1 cellular context compared by ENCODE assay signal in the genomic region with DNA sequence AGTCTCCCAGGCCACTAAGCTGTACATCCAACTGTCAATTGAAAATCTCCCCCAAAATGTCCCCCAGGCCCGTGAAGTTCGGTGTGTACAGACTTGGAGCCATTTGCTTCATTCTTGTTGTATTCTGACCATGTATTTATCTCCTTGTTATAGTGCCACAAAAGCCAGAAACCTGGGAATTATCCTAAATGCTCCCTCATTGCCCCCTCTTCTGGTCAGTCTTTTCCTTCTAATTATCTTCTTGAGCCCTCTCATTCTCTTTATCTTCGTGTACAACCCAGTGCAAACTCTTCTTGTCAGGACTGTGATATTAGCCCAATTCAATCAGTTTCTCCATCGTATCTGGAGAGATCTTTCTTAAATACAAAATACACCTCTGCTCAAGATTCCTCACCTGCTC.
TF ChIP-seq lines count a peak whose summit lies in the region.

No MANE protein-coding gene starts in this region.

TF ChIP-seq in HepG2, 621 proteins besides CTCF, POLR2A, EP300 and RAD21 (continued from another document):
- no peak for TF ChIP-seq XRCC5 (optimal IDR thresholded peaks at IDR 0.05; ENCODE audit: low read length)
- TF ChIP-seq NR2C2 (CRISPR knock-in tag; IDR thresholded peaks at IDR 0.05; ENCODE audit: borderline replicate concordance), result no peak
- TF ChIP-seq BHLHE40 (IDR thresholded peaks at IDR 0.05; ENCODE audit: low read length), result no peak
- TF ChIP-seq, protein P1, sequence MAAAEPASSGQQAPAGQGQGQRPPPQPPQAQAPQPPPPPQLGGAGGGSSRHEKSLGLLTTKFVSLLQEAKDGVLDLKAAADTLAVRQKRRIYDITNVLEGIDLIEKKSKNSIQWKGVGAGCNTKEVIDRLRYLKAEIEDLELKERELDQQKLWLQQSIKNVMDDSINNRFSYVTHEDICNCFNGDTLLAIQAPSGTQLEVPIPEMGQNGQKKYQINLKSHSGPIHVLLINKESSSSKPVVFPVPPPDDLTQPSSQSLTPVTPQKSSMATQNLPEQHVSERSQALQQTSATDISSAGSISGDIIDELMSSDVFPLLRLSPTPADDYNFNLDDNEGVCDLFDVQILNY (CRISPR knock-in tag; conservative IDR thresholded peaks at IDR 0.05), result no peak
- TF ChIP-seq ZNF724P (CRISPR knock-in tag; IDR thresholded peaks at IDR 0.05; ENCODE audit: borderline replicate concordance), result no peak
- TF ChIP-seq, protein P2, sequence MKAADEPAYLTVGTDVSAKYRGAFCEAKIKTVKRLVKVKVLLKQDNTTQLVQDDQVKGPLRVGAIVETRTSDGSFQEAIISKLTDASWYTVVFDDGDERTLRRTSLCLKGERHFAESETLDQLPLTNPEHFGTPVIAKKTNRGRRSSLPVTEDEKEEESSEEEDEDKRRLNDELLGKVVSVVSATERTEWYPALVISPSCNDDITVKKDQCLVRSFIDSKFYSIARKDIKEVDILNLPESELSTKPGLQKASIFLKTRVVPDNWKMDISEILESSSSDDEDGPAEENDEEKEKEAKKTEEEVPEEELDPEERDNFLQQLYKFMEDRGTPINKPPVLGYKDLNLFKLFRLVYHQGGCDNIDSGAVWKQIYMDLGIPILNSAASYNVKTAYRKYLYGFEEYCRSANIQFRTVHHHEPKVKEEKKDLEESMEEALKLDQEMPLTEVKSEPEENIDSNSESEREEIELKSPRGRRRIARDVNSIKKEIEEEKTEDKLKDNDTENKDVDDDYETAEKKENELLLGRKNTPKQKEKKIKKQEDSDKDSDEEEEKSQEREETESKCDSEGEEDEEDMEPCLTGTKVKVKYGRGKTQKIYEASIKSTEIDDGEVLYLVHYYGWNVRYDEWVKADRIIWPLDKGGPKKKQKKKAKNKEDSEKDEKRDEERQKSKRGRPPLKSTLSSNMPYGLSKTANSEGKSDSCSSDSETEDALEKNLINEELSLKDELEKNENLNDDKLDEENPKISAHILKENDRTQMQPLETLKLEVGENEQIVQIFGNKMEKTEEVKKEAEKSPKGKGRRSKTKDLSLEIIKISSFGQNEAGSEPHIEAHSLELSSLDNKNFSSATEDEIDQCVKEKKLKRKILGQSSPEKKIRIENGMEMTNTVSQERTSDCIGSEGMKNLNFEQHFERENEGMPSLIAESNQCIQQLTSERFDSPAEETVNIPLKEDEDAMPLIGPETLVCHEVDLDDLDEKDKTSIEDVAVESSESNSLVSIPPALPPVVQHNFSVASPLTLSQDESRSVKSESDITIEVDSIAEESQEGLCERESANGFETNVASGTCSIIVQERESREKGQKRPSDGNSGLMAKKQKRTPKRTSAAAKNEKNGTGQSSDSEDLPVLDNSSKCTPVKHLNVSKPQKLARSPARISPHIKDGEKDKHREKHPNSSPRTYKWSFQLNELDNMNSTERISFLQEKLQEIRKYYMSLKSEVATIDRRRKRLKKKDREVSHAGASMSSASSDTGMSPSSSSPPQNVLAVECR (CRISPR knock-in tag; IDR thresholded peaks at IDR 0.05; ENCODE audit: borderline replicate concordance), result no peak
- TF ChIP-seq ZNF569 (CRISPR knock-in tag; IDR thresholded peaks at IDR 0.05; ENCODE audit: borderline replicate concordance), result no peak
- TF ChIP-seq GFI1 (CRISPR knock-in tag; IDR thresholded peaks at IDR 0.05; ENCODE audit: borderline replicate concordance), result no peak
- TF ChIP-seq, protein P3, sequence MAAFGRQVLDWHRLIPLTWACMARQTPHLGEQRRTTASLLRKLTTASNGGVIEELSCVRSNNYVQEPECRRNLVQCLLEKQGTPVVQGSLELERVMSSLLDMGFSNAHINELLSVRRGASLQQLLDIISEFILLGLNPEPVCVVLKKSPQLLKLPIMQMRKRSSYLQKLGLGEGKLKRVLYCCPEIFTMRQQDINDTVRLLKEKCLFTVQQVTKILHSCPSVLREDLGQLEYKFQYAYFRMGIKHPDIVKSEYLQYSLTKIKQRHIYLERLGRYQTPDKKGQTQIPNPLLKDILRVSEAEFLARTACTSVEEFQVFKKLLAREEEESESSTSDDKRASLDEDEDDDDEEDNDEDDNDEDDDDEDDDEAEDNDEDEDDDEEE (CRISPR knock-in tag; IDR thresholded peaks at IDR 0.05), result no peak
- TF ChIP-seq MIER2 (CRISPR knock-in tag; IDR thresholded peaks at IDR 0.05), result no peak
- TF ChIP-seq, protein P4, sequence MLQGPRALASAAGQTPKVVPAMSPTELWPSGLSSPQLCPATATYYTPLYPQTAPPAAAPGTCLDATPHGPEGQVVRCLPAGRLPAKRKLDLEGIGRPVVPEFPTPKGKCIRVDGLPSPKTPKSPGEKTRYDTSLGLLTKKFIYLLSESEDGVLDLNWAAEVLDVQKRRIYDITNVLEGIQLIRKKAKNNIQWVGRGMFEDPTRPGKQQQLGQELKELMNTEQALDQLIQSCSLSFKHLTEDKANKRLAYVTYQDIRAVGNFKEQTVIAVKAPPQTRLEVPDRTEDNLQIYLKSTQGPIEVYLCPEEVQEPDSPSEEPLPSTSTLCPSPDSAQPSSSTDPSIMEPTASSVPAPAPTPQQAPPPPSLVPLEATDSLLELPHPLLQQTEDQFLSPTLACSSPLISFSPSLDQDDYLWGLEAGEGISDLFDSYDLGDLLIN (CRISPR knock-in tag; IDR thresholded peaks at IDR 0.05; ENCODE audit: borderline replicate concordance), result no peak
- no peak for TF ChIP-seq KLF9 (CRISPR knock-in tag; IDR thresholded peaks at IDR 0.05; ENCODE audit: low read depth)
- TF ChIP-seq, protein P5, sequence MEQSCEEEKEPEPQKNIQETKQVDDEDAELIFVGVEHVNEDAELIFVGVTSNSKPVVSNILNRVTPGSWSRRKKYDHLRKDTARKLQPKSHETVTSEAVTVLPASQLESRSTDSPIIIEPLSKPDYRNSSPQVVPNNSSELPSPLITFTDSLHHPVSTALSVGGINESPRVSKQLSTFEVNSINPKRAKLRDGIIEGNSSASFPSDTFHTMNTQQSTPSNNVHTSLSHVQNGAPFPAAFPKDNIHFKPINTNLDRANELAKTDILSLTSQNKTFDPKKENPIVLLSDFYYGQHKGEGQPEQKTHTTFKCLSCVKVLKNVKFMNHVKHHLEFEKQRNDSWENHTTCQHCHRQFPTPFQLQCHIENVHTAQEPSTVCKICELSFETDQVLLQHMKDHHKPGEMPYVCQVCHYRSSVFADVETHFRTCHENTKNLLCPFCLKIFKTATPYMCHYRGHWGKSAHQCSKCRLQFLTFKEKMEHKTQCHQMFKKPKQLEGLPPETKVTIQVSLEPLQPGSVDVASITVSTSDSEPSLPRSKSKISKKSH (CRISPR knock-in tag; IDR thresholded peaks at IDR 0.05; ENCODE audit: borderline replicate concordance), result no peak
TF ChIP-seq in HepG2: peak in this region for 0.
